In the genomic region with DNA sequence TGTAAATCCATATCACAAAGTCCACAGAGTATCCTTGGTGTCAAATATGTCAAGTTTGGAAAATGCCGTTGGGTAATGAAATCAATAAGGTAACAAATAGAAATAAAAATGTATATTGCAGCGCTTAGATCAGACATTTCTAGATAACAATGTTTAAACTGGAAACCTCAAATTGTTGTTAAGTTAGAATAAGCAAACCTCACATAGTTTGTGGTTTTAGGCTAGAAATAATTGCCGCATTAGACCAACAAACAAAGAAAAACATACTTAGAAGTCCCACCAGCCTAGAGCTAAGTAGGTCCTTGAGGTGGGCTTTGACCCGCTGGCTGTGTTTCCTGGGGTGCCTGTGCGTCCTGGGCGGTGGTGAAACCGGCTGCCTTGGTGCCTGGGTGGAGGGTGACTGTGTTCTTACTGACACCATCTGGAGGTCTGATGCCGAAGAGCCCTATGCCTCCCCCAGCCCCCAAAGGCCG, we compare ENCODE assay signal across 17 cellular contexts.
DNase-seq lines count a peak whose midpoint lies in the region; ATAC-seq, FAIRE-seq and TF ChIP-seq lines count a peak whose summit lies in the region.
"Had no signal": no experiment of that assay in that cellular context is flagged by ENCODE, and none has a peak within 500 bp of the region (broad histone marks: within the 10 kb centered on the region; RNA-seq: fewer than 3 reads in every experiment).

No MANE protein-coding gene starts in this region.

- no peak overlapping the region for H2AFZ ChIP-seq in astrocyte (ENCODE audit: low read depth, low read length)
- H2AFZ ChIP-seq in smooth muscle cell (ENCODE audit: low read depth), result no peak overlapping the region
- H2AFZ ChIP-seq: PC-9 had no signal

- intact Hi-C loops in mucosa of descending colon (cut with DNase I, micrococcal nuclease), result no loop called here

- peaks cover 0 to 14% (median 0%) of the 10 kb centered on the region in 11 experiments; a peak in 6 of 22 replicates for H3K27me3 ChIP-seq in BLaER1 treated with 17β-estradiol and CSF1 and Interleukin-3, amounts not matched to agents 10 nM and 100 nM
- H3K27me3 ChIP-seq in astrocyte (ENCODE audit: insufficient read depth, low read length) (peaks cover 8% of the 10 kb centered on the region), smooth muscle cell (ENCODE audit: low read depth) (peaks cover 7% of the 10 kb centered on the region)

- DNase-seq in Jurkat, Clone E6-1 (ENCODE audit: low read depth, low spot score), result peak; percentile 6
- DNase-seq in astrocyte (ENCODE audit: low read depth), result no peak
- no peak for DNase-seq in smooth muscle cell (lab: John Stamatoyannopoulos, UW; ENCODE audit: unreplicated experiment)
- DNase-seq in AG20443 (ENCODE audit: low spot score), result no peak
- no peak for DNase-seq in mucosa of descending colon
- DNase-seq in cerebellar nuclear complex (lab: John Stamatoyannopoulos, UW), result no peak
- DNase-seq: CD8-positive, alpha-beta T cell; GOT3; NCI-H226; PC-9 had no signal

- no peak overlapping the region for H3K27ac Mint-ChIP-seq in astrocyte (ENCODE audit: unreplicated experiment)
- H3K27ac Mint-ChIP-seq: CD8-positive, alpha-beta T cell had no signal

- no peak for TF ChIP-seq CTCF in astrocyte (IDR thresholded peaks at IDR 0.05; ENCODE audit: insufficient read depth, low read depth, low read length)
- TF ChIP-seq CTCF in smooth muscle cell (IDR thresholded peaks at IDR 0.05; ENCODE audit: borderline replicate concordance, insufficient read depth, poor library complexity, severe bottlenecking), result no peak
- no peak for TF ChIP-seq CTCF in mucosa of descending colon (IDR thresholded peaks at IDR 0.05)

- no peaks in the 10 kb centered on the region for H3K4me1 Mint-ChIP-seq in astrocyte (ENCODE audit: low read depth, unreplicated experiment)

- no peaks in the 10 kb centered on the region for H3K36me3 ChIP-seq in BLaER1 treated with 17β-estradiol and CSF1 and Interleukin-3, amounts not matched to agents 10 nM and 100 nM
- H3K36me3 ChIP-seq in astrocyte (ENCODE audit: insufficient read depth, low read length) (no peaks in the 10 kb centered on the region), smooth muscle cell (ENCODE audit: low read depth) (no peaks in the 10 kb centered on the region), mucosa of descending colon (ENCODE audit: low read depth) (no peaks in the 10 kb centered on the region)

- no peaks in the 10 kb centered on the region for H3K9me3 ChIP-seq in BLaER1 treated with 17β-estradiol and CSF1 and Interleukin-3, amounts not matched to agents 10 nM and 100 nM (replicated peaks in 1 of 11)
- H3K9me3 ChIP-seq in astrocyte (ENCODE audit: insufficient read depth, low read depth, low read length), result no peaks in the 10 kb centered on the region
- H3K9me3 ChIP-seq in smooth muscle cell (replicated peaks; ENCODE audit: low read depth), result no peaks in the 10 kb centered on the region
- H3K9me3 ChIP-seq in mucosa of descending colon, result no peaks in the 10 kb centered on the region
- H3K9me3 ChIP-seq: SK-N-SH had no signal

- H3K4me3 Mint-ChIP-seq in astrocyte (ENCODE audit: unreplicated experiment), result no peak overlapping the region
- H3K4me3 Mint-ChIP-seq: CD8-positive, alpha-beta T cell had no signal

- H3K9ac ChIP-seq in BLaER1 treated with 17β-estradiol and CSF1 and Interleukin-3, amounts not matched to agents 10 nM and 100 nM, result no peak overlapping the region
- no peak overlapping the region for H3K9ac ChIP-seq in astrocyte (ENCODE audit: low read length)
- H3K9ac ChIP-seq in smooth muscle cell (ENCODE audit: low read depth), result peak overlapping the region; percentile 4
- H3K9ac ChIP-seq: SK-N-SH had no signal

- no peak for FAIRE-seq in astrocyte (lab: Jason Lieb, UNC)
- FAIRE-seq: G401.6, GM18507, K562 had no signal

- H3K79me2 ChIP-seq in astrocyte (ENCODE audit: insufficient read depth, low read length), result no peaks in the 10 kb centered on the region
- H3K79me2 ChIP-seq in smooth muscle cell (ENCODE audit: low read depth), result no peaks in the 10 kb centered on the region

- H3F3A ChIP-seq in smooth muscle cell (ENCODE audit: low read depth), result no peaks in the 10 kb centered on the region

- peaks cover 82% of the 10 kb centered on the region for H3K27me3 Mint-ChIP-seq in astrocyte (ENCODE audit: low read depth, unreplicated experiment)

- no peak for ATAC-seq in mucosa of descending colon
- ATAC-seq: CD8-positive, alpha-beta T cell; HCT116; K562 had no signal

- no peaks in the 10 kb centered on the region for H3K9me3 Mint-ChIP-seq in astrocyte (ENCODE audit: unreplicated experiment)
- H3K9me3 Mint-ChIP-seq: CD8-positive, alpha-beta T cell had no signal

- H3K4me1 ChIP-seq in BLaER1 treated with 17β-estradiol and CSF1 and Interleukin-3, amounts not matched to agents 10 nM and 100 nM, result peaks cover 7 to 36% (median 23%) of the 10 kb centered on the region in 10 experiments
- H3K4me1 ChIP-seq in astrocyte (ENCODE audit: insufficient read depth, low read length), result peaks cover 4% of the 10 kb centered on the region
- no peaks in the 10 kb centered on the region for H3K4me1 ChIP-seq in smooth muscle cell (ENCODE audit: low read depth)
- peaks cover 9% of the 10 kb centered on the region for H3K4me1 ChIP-seq in mucosa of descending colon (ENCODE audit: low read depth)

- WGBS in smooth muscle cell (ENCODE audit: low lambda C conversion rate), result 50% methylated on average over 9 of the region's 9 CpGs

- peak overlapping the region in 8 of 11 experiments; percentile 38 to 70 (median 58); a peak in 16 of 22 replicates for H3K4me2 ChIP-seq in BLaER1 treated with 17β-estradiol and CSF1 and Interleukin-3, amounts not matched to agents 10 nM and 100 nM
- H3K4me2 ChIP-seq in astrocyte (ENCODE audit: low read length), result peak overlapping the region; percentile 11
- H3K4me2 ChIP-seq in smooth muscle cell, result peak overlapping the region; percentile 72
- H3K4me2 ChIP-seq: PC-9, SK-N-SH had no signal

- H3K27ac ChIP-seq in BLaER1 treated with 17β-estradiol and CSF1 and Interleukin-3, amounts not matched to agents 10 nM and 100 nM, result no peak overlapping the region
- no peak overlapping the region for H3K27ac ChIP-seq in astrocyte (ENCODE audit: low read depth, low read length)
- H3K27ac ChIP-seq in smooth muscle cell (ENCODE audit: low read depth), result peak overlapping the region; percentile 54
- H3K27ac ChIP-seq: PC-9, RWPE1 had no signal

- no peaks in the 10 kb centered on the region for H3K36me3 Mint-ChIP-seq in astrocyte (ENCODE audit: low read depth, unreplicated experiment)
- H3K36me3 Mint-ChIP-seq: CD8-positive, alpha-beta T cell had no signal

- no peaks in the 10 kb centered on the region for H4K20me1 ChIP-seq in BLaER1 treated with 17β-estradiol and CSF1 and Interleukin-3, amounts not matched to agents 10 nM and 100 nM
- no peaks in the 10 kb centered on the region for H4K20me1 ChIP-seq in astrocyte (ENCODE audit: insufficient read depth, low read length)
- no peaks in the 10 kb centered on the region for H4K20me1 ChIP-seq in smooth muscle cell (ENCODE audit: low read depth)

- H3K4me3 ChIP-seq in BLaER1 treated with 17β-estradiol and CSF1 and Interleukin-3, amounts not matched to agents 10 nM and 100 nM, result no peak overlapping the region
- H3K4me3 ChIP-seq in Jurkat, Clone E6-1 (ENCODE audit: low read length), result no peak overlapping the region
- H3K4me3 ChIP-seq in astrocyte (ENCODE audit: insufficient read depth, low read depth, low read length) (no peak overlapping the region), smooth muscle cell (no peak overlapping the region), mucosa of descending colon (no peak overlapping the region)
- H3K4me3 ChIP-seq: K562, PC-9 had no signal

Comparison
In these comparisons a context has a peak if more than half of its experiments do, and no peak if none do; other contexts are left out.
1. H3K4me2 ChIP-seq: peak in every context shown above with its lines; median percentile 72 in smooth muscle cell; 58 in BLaER1 treated with 17β-estradiol and CSF1 and Interleukin-3, amounts not matched to agents 10 nM and 100 nM; 11 in astrocyte.